Comparison of ENCODE assay signal across 1 cellular context in the genomic region with DNA sequence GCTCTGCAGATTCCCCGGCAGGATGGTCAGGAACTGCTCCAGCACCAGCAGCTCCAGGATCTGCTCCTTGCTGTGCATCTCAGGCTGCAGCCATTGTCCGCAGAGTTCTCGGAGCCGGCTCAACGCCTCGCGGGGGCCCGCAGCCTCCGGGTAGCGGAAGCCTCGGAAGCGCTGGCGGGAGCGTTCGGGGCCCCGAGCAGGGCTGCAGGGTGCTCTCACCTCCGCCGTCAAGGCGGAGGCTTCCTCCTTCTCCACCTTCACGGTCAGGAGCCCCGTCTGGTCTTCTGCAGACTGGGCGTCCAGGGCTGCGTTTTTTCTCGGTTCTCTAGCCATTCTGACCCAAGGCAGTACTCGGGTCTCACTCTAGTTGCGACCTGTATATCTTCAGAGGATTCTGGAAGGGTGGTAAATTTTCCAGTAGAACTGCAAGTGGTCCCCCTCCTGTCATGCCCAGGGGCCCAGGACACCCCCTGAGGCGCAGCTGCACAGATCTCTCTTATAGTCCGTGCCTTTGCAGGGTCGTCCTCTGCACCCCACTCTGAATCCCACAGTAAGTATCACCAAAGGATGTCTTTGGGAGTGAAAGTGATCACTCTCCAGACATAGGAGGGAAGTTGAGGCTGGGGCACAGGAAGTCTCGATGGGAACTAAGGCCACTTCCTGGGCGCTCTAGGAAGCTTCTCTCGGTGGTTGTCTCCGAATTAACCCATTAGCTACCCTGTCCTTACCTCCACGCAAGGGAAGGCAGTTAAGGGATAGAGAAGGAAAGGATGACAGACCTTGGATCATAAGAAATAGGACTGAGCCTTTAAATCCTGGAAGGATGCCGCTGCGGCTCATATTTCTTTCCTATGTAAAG.
TF ChIP-seq lines count a peak whose summit lies in the region.

Gene ZKSCAN4 (minus strand): TSS at position 622 of the 859 bp plus-strand sequence. CDS start 289 bp downstream, at position 333.

TF ChIP-seq in K562, 482 proteins besides CTCF, POLR2A, EP300 and RAD21 (continued from another document and continues in another):
- TF ChIP-seq ARID3A (IDR thresholded peaks at IDR 0.05; ENCODE audit: borderline replicate concordance, low read depth, low read length), result no peak
- peak; percentile 20 for TF ChIP-seq HDAC3 (IDR thresholded peaks at IDR 0.05; ENCODE audit: borderline replicate concordance, partially characterized antibody)
- TF ChIP-seq, protein P1, sequence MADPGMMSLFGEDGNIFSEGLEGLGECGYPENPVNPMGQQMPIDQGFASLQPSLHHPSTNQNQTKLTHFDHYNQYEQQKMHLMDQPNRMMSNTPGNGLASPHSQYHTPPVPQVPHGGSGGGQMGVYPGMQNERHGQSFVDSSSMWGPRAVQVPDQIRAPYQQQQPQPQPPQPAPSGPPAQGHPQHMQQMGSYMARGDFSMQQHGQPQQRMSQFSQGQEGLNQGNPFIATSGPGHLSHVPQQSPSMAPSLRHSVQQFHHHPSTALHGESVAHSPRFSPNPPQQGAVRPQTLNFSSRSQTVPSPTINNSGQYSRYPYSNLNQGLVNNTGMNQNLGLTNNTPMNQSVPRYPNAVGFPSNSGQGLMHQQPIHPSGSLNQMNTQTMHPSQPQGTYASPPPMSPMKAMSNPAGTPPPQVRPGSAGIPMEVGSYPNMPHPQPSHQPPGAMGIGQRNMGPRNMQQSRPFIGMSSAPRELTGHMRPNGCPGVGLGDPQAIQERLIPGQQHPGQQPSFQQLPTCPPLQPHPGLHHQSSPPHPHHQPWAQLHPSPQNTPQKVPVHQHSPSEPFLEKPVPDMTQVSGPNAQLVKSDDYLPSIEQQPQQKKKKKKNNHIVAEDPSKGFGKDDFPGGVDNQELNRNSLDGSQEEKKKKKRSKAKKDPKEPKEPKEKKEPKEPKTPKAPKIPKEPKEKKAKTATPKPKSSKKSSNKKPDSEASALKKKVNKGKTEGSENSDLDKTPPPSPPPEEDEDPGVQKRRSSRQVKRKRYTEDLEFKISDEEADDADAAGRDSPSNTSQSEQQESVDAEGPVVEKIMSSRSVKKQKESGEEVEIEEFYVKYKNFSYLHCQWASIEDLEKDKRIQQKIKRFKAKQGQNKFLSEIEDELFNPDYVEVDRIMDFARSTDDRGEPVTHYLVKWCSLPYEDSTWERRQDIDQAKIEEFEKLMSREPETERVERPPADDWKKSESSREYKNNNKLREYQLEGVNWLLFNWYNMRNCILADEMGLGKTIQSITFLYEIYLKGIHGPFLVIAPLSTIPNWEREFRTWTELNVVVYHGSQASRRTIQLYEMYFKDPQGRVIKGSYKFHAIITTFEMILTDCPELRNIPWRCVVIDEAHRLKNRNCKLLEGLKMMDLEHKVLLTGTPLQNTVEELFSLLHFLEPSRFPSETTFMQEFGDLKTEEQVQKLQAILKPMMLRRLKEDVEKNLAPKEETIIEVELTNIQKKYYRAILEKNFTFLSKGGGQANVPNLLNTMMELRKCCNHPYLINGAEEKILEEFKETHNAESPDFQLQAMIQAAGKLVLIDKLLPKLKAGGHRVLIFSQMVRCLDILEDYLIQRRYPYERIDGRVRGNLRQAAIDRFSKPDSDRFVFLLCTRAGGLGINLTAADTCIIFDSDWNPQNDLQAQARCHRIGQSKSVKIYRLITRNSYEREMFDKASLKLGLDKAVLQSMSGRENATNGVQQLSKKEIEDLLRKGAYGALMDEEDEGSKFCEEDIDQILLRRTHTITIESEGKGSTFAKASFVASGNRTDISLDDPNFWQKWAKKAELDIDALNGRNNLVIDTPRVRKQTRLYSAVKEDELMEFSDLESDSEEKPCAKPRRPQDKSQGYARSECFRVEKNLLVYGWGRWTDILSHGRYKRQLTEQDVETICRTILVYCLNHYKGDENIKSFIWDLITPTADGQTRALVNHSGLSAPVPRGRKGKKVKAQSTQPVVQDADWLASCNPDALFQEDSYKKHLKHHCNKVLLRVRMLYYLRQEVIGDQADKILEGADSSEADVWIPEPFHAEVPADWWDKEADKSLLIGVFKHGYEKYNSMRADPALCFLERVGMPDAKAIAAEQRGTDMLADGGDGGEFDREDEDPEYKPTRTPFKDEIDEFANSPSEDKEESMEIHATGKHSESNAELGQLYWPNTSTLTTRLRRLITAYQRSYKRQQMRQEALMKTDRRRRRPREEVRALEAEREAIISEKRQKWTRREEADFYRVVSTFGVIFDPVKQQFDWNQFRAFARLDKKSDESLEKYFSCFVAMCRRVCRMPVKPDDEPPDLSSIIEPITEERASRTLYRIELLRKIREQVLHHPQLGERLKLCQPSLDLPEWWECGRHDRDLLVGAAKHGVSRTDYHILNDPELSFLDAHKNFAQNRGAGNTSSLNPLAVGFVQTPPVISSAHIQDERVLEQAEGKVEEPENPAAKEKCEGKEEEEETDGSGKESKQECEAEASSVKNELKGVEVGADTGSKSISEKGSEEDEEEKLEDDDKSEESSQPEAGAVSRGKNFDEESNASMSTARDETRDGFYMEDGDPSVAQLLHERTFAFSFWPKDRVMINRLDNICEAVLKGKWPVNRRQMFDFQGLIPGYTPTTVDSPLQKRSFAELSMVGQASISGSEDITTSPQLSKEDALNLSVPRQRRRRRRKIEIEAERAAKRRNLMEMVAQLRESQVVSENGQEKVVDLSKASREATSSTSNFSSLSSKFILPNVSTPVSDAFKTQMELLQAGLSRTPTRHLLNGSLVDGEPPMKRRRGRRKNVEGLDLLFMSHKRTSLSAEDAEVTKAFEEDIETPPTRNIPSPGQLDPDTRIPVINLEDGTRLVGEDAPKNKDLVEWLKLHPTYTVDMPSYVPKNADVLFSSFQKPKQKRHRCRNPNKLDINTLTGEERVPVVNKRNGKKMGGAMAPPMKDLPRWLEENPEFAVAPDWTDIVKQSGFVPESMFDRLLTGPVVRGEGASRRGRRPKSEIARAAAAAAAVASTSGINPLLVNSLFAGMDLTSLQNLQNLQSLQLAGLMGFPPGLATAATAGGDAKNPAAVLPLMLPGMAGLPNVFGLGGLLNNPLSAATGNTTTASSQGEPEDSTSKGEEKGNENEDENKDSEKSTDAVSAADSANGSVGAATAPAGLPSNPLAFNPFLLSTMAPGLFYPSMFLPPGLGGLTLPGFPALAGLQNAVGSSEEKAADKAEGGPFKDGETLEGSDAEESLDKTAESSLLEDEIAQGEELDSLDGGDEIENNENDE (IDR thresholded peaks at IDR 0.05; ENCODE audit: low read depth, low read length), result no peak
- no peak for TF ChIP-seq PRPF4 (IDR thresholded peaks at IDR 0.05; ENCODE audit: insufficient read depth, low read depth, low read length, poor library complexity, severe bottlenecking)
- TF ChIP-seq SP2 (IDR thresholded peaks at IDR 0.05; ENCODE audit: extremely low read depth, low read depth, low read length, poor library complexity, severe bottlenecking), result peak; percentile 98
- TF ChIP-seq GATA2 (CRISPR knock-in tag; IDR thresholded peaks at IDR 0.05), result no peak
- TF ChIP-seq, protein P2, sequence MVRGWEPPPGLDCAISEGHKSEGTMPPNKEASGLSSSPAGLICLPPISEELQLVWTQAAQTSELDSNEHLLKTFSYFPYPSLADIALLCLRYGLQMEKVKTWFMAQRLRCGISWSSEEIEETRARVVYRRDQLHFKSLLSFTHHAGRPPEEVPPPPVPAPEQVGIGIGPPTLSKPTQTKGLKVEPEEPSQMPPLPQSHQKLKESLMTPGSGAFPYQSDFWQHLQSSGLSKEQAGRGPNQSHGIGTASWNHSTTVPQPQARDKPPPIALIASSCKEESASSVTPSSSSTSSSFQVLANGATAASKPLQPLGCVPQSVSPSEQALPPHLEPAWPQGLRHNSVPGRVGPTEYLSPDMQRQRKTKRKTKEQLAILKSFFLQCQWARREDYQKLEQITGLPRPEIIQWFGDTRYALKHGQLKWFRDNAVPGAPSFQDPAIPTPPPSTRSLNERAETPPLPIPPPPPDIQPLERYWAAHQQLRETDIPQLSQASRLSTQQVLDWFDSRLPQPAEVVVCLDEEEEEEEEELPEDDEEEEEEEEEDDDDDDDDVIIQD (CRISPR knock-in tag; IDR thresholded peaks at IDR 0.05), result no peak
- TF ChIP-seq CHD4 (IDR thresholded peaks at IDR 0.05; ENCODE audit: insufficient read depth, insufficient replicate concordance, low read depth, low read length, poor library complexity, severe bottlenecking), result peak; percentile 39
- no peak for TF ChIP-seq MXI1 (IDR thresholded peaks at IDR 0.05; ENCODE audit: low read depth, low read length)
- TF ChIP-seq, protein P3, sequence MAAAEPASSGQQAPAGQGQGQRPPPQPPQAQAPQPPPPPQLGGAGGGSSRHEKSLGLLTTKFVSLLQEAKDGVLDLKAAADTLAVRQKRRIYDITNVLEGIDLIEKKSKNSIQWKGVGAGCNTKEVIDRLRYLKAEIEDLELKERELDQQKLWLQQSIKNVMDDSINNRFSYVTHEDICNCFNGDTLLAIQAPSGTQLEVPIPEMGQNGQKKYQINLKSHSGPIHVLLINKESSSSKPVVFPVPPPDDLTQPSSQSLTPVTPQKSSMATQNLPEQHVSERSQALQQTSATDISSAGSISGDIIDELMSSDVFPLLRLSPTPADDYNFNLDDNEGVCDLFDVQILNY (CRISPR knock-in tag; IDR thresholded peaks at IDR 0.05), result no peak
- no peak for TF ChIP-seq SETDB1 (IDR thresholded peaks at IDR 0.05; ENCODE audit: low read length)
- TF ChIP-seq HNRNPUL1 (IDR thresholded peaks at IDR 0.05; ENCODE audit: low read length), result no peak
- 0 out of 2 replicates have a peak, but pooled peaks have one; percentile 27 for TF ChIP-seq SREBF1 (IDR thresholded peaks at IDR 0.05; ENCODE audit: borderline replicate concordance, low read depth, low read length)
- 0 out of 2 replicates have a peak, but pooled peaks have one; percentile 55 for TF ChIP-seq MTA1 (IDR thresholded peaks at IDR 0.05; ENCODE audit: borderline replicate concordance)
- no peak for TF ChIP-seq CSDE1 (IDR thresholded peaks at IDR 0.05)
- TF ChIP-seq JUNB (CRISPR knock-in tag; conservative IDR thresholded peaks at IDR 0.05), result no peak
- peak; percentile 77 for TF ChIP-seq ATF7 (IDR thresholded peaks at IDR 0.05)
- no peak for TF ChIP-seq FOXJ3 (CRISPR knock-in tag; IDR thresholded peaks at IDR 0.05)
- TF ChIP-seq NFYB (IDR thresholded peaks at IDR 0.05; ENCODE audit: extremely low read depth, insufficient read length), result no peak
- TF ChIP-seq, protein P4, sequence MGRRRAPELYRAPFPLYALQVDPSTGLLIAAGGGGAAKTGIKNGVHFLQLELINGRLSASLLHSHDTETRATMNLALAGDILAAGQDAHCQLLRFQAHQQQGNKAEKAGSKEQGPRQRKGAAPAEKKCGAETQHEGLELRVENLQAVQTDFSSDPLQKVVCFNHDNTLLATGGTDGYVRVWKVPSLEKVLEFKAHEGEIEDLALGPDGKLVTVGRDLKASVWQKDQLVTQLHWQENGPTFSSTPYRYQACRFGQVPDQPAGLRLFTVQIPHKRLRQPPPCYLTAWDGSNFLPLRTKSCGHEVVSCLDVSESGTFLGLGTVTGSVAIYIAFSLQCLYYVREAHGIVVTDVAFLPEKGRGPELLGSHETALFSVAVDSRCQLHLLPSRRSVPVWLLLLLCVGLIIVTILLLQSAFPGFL (CRISPR knock-in tag; IDR thresholded peaks at IDR 0.05), result no peak
- TF ChIP-seq ZBTB33 (CRISPR knock-in tag; IDR thresholded peaks at IDR 0.05), result no peak
- TF ChIP-seq GATAD2A (IDR thresholded peaks at IDR 0.05), result peak; percentile 62; the same call in 1 of the 2 replicates
